ENCODE assay signal across 8 cellular contexts in the genomic region with DNA sequence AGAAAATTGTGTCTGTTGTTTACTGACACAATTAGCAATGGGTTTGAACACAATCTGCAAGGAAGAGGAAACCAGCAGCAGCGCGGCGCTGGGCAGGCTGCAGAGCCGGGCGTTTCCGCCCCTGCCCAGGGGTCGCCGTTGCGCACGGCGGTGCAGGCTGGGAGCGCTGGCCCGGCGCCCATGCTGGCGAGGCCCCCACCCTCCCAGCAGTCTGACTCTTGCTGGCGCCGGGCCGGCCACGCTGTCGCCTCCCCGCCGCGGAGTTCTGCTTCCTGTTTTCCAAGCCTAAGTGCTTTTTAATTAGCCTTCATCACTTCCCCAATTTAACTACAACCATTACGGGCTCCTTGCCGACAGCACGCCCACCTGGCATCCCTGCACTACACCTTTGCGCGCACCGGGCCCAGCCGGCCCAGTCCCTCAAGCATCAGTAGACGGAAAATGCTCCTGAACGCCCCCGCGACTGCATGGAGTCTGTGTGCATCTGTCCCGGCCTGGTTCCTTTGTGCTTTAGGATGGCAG.
DNase-seq lines count a peak whose midpoint lies in the region; ATAC-seq and TF ChIP-seq lines count a peak whose summit lies in the region.

No MANE protein-coding gene starts in this region.

- peak overlapping the region; percentile 44 for H3K4me3 ChIP-seq in astrocyte of the cerebellum (ENCODE audit: low read depth, low read length)
- H3K4me3 ChIP-seq in psoas muscle: peak overlapping the region; percentile 67

- 1 to 2% (median 1%) methylated on average over 27 to 35 of the region's 35 CpGs for WGBS in psoas muscle, 3 donors

- TF ChIP-seq CTCF in astrocyte of the cerebellum (IDR thresholded peaks at IDR 0.05; ENCODE audit: low read depth, low read length, missing control alignments) (no peak), psoas muscle (IDR thresholded peaks at IDR 0.05) (no peak)

- intact Hi-C loops in psoas muscle (cut with DNase I): no loop called here

- H3K9me3 ChIP-seq in ES-I3 (ENCODE audit: control insufficient read depth, insufficient read depth, low read length): no peaks in the 10 kb centered on the region
- H3K9me3 ChIP-seq in psoas muscle: no peaks in the 10 kb centered on the region

- ATAC-seq in HG02943 (IDR thresholded peaks at IDR 0.05; ENCODE audit: low read depth, unreplicated experiment) (peak; percentile 48), psoas muscle (peak; percentile 54 to 83 (median 76)), HG02852 (IDR thresholded peaks at IDR 0.05; ENCODE audit: unreplicated experiment) (no peak), HG03280 (IDR thresholded peaks at IDR 0.05; ENCODE audit: unreplicated experiment) (no peak)

- peak overlapping the region; percentile 66; the same call in 1 of the 2 replicates for H3K9ac ChIP-seq in ES-I3 (ENCODE audit: low read depth, low read length)

- H3K27me3 ChIP-seq in psoas muscle (ENCODE audit: insufficient read depth in 3 of 3, low read length in 2 of 3): no peaks in the 10 kb centered on the region

- peak; percentile 56 to 63 for DNase-seq in NCI-H524 (lab: John Stamatoyannopoulos, UW)
- no peak for DNase-seq in astrocyte of the cerebellum (ENCODE audit: low read depth)
- peak; percentile 65 to 76 for DNase-seq in hippocampal formation (lab: John Stamatoyannopoulos, UW)
- DNase-seq in psoas muscle: peak; percentile 76 to 78

- in situ Hi-C loops in astrocyte of the cerebellum (cut with HindIII; ENCODE audit: low sequenced_read_pairs): no loop called here

- H3K27ac ChIP-seq in psoas muscle: peak overlapping the region; percentile 2

- H3K36me3 ChIP-seq in ES-I3 (ENCODE audit: insufficient read depth, low read length) (no peaks in the 10 kb centered on the region), psoas muscle (ENCODE audit: insufficient read depth in 1 of 2, low read depth in 1 of 2) (no peaks in the 10 kb centered on the region)

- H3K4me1 ChIP-seq in ES-I3 (ENCODE audit: insufficient read depth, low read length) (0 out of 2 replicates have a peak, but pooled peaks cover 3% of the 10 kb centered on the region), psoas muscle (peaks cover 5% of the 10 kb centered on the region)

Comparison
In these comparisons a context has a peak if more than half of its experiments do, and no peak if none do; other contexts are left out.
1. ATAC-seq: peak in HG02943 (single experiment) and psoas muscle (4 of 4); none in HG02852 (single experiment) and HG03280 (single experiment).